ENCODE assay signal across 15 cellular contexts in the genomic region with DNA sequence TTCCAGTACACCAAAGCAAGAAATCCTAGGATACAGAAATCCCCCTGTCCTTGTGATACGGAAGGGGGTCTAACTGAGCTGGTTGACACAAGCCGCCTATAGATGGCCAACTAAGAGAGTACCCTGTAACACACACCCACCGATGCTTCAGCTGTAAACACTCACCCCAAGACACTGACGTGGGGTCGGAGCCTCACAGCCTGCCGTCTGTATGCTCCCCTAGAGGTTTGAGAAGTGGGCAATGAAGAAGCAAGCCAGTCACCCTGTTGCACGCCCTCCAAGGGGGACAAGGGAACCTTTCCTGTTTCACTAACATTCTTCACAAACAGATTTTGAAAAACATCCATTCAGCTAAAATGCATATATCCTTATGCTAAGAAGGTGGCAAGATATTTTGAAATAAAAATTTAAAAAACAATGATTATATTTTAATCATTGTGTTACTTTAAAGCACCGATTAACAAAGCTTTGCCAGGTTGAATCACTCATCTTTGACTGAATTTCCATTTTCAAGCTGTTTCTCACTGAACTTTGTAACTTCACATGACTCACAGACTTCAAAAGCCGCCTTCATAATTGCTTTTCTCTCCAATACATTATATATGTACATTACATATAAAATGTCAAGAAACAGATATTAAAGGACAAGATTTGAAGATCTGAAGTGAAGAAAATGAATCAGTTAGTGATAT.
DNase-seq lines count a peak whose midpoint lies in the region; ATAC-seq, FAIRE-seq and TF ChIP-seq lines count a peak whose summit lies in the region.
"Had no signal": no experiment of that assay in that cellular context is flagged by ENCODE, and none has a peak within 500 bp of the region (broad histone marks: within the 10 kb centered on the region; RNA-seq: fewer than 3 reads in every experiment).

No MANE protein-coding gene starts in this region.

- H4K91ac ChIP-seq in mesenchymal stem cell (ENCODE audit: low read length), result peak overlapping the region; percentile 74

- DNase-seq in HepG2 (ENCODE audit: low spot score) (peak; percentile 86), right lobe of liver (no peak), caudate nucleus (lab: John Stamatoyannopoulos, UW) (peak in 1 of 61 donors; percentile 25), mesenchymal stem cell (peak; percentile 44), cardiac septum (ENCODE audit: low spot score) (no peak)
- DNase-seq in stimulated activated CD4-positive, alpha-beta T cell treated with anti-CD3 and anti-CD28 coated beads, Interleukin-2, amount 100 ng/mL, for 48 hours, result no peak
- DNase-seq in activated CD8-positive, alpha-beta memory T cell treated with anti-CD3 and anti-CD28 coated beads, Interleukin-2, amount 50 U/mL, for 48 hours, result no peak
- DNase-seq: DMS 273 treated with DMSO at 0.1 percent for 48 hours, GOT3, NCI-H1417 treated with DMSO at 0.1 percent for 48 hours, NCI-H524 treated with DMSO at 0.1 percent for 48 hours, tibial artery had no signal

- POLR2A ChIA-PET in HepG2 (lab: Yijun Ruan, JAX), result interaction anchor here (0.7 to 2.8 kb wide), 16 partner anchors 10 to 378 kb away, joined by 3 to 20 read pairs (median 6); a partner anchor contains a TSS

- H3K4me3 ChIP-seq in HepG2 (replicated peaks in 1 of 3; ENCODE audit: insufficient read depth in 1 of 3, low read depth in 2 of 3, low read length in 3 of 3) (peak overlapping the region in 2 of 3 experiments; percentile 27 to 48; a peak in 3 of 6 replicates), right lobe of liver (no peak overlapping the region), mesenchymal stem cell (ENCODE audit: insufficient read depth in 1 of 2, low read depth in 1 of 2, low read length in 2 of 2) (no peak overlapping the region)
- H3K4me3 ChIP-seq: tibial artery had no signal

- no peak overlapping the region for H2BK15ac ChIP-seq in mesenchymal stem cell (ENCODE audit: low read depth, poor library complexity, severe bottlenecking)

- no peak for TF ChIP-seq EP300 in HepG2 (IDR thresholded peaks at IDR 0.05; ENCODE audit: low read depth in 2 of 2, low read length in 2 of 2)
- no peak for TF ChIP-seq EP300 in HepG2 (CRISPR knock-in tag; IDR thresholded peaks at IDR 0.05; ENCODE audit: borderline replicate concordance)

- no peak for FAIRE-seq in HepG2 (lab: Jason Lieb, UNC)

- peak; percentile 75 for ATAC-seq in HepG2
- ATAC-seq in right lobe of liver, result no peak
- no peak for ATAC-seq in GM21576 (IDR thresholded peaks at IDR 0.05; ENCODE audit: unreplicated experiment)

- TF ChIP-seq CTCF in HepG2 (CRISPR knock-in tag; IDR thresholded peaks at IDR 0.05), result no peak
- no peak for TF ChIP-seq CTCF in right lobe of liver (IDR thresholded peaks at IDR 0.05)

- H2AFZ ChIP-seq in HepG2 (ENCODE audit: low read length), result no peak overlapping the region
- no peak overlapping the region for H2AFZ ChIP-seq in mesenchymal stem cell (ENCODE audit: low read depth, low read length)

- peak overlapping the region in 1 of 2 experiments; percentile 28 for H3K14ac ChIP-seq in mesenchymal stem cell (ENCODE audit: low read length in 2 of 2)

- H2AK5ac ChIP-seq in mesenchymal stem cell (ENCODE audit: low read length, severe bottlenecking), result peak overlapping the region; percentile 60

- H3K27ac ChIP-seq in HepG2 (ENCODE audit: extremely low read length, insufficient read depth, low read length) (peak overlapping the region; percentile 97), right lobe of liver (no peak overlapping the region), caudate nucleus (ENCODE audit: low read depth, low read length) (peak overlapping the region; percentile 77), mesenchymal stem cell (ENCODE audit: low read length, poor library complexity, severe bottlenecking) (peak overlapping the region; percentile 28)
- H3K27ac ChIP-seq: tibial artery, VCaP had no signal

- peak overlapping the region in 1 of 2 experiments; percentile 61 for H3K18ac ChIP-seq in mesenchymal stem cell (ENCODE audit: low read depth in 1 of 2, low read length in 2 of 2)

- H3K4me2 ChIP-seq in HepG2 (ENCODE audit: low read depth, low read length) (peak overlapping the region; percentile 81), mesenchymal stem cell (ENCODE audit: low read length, poor library complexity, severe bottlenecking) (no peak overlapping the region)

- H3K9me3 ChIP-seq in HepG2 (ENCODE audit: low read length), result no peaks in the 10 kb centered on the region
- H3K9me3 ChIP-seq in right lobe of liver, result no peaks in the 10 kb centered on the region
- no peaks in the 10 kb centered on the region for H3K9me3 ChIP-seq in mesenchymal stem cell (ENCODE audit: control insufficient read depth, low read length)
- H3K9me3 ChIP-seq: SJCRH30, tibial artery had no signal

- peak overlapping the region; percentile 79 for H3K9ac ChIP-seq in HepG2 (ENCODE audit: insufficient read depth, low read depth, low read length)
- H3K9ac ChIP-seq in mesenchymal stem cell (ENCODE audit: low read length), result no peak overlapping the region

- H3K27me3 ChIP-seq in HepG2 (ENCODE audit: control insufficient read depth in 1 of 2, insufficient read depth in 2 of 2, low read length in 2 of 2), result no peaks in the 10 kb centered on the region
- no peaks in the 10 kb centered on the region for H3K27me3 ChIP-seq in right lobe of liver
- no peaks in the 10 kb centered on the region for H3K27me3 ChIP-seq in mesenchymal stem cell (ENCODE audit: control insufficient read depth in 1 of 2, insufficient read depth in 1 of 2, low read length in 2 of 2)
- H3K27me3 ChIP-seq: SJCRH30, tibial artery had no signal

- no peak for TF ChIP-seq POLR2A in HepG2 (IDR thresholded peaks at IDR 0.05; ENCODE audit: insufficient read depth in 1 of 2, low read depth in 2 of 2, low read length in 2 of 2)
- no peak for TF ChIP-seq POLR2A in right lobe of liver (IDR thresholded peaks at IDR 0.05)

- in situ Hi-C loops in HepG2 (cut with HindIII; ENCODE audit: extremely low pct_ligation_motif_present, low pct_unique_long_range_greater_than_20kb), result loop anchor here (5.0 to 10.0 kb wide), 2 partner anchors 72 to 374 kb away; no protein-coding TSS in a partner anchor

- H3K79me1 ChIP-seq in mesenchymal stem cell (replicated peaks; ENCODE audit: low read length, poor library complexity, severe bottlenecking), result no peaks in the 10 kb centered on the region

- no peaks in the 10 kb centered on the region for H4K20me1 ChIP-seq in HepG2 (ENCODE audit: insufficient read depth, low read length)

- H3K4ac ChIP-seq in mesenchymal stem cell (ENCODE audit: low read depth in 1 of 2, low read length in 2 of 2), result peak overlapping the region in 1 of 2 experiments; percentile 15

- H2BK12ac ChIP-seq in mesenchymal stem cell (ENCODE audit: low read length in 2 of 2), result peak overlapping the region in 1 of 2 experiments; percentile 89

- H3K4me1 ChIP-seq in HepG2 (ENCODE audit: insufficient read depth, low read length) (peaks cover 59% of the 10 kb centered on the region), right lobe of liver (no peaks in the 10 kb centered on the region), mesenchymal stem cell (ENCODE audit: control insufficient read depth, insufficient read depth, low read depth, low read length) (peaks cover 3% of the 10 kb centered on the region)
- H3K4me1 ChIP-seq: tibial artery had no signal

- CTCF ChIA-PET in HepG2 (lab: Yijun Ruan, JAX; ENCODE audit: low intra/inter-chr PET ratio, low total read pairs), result no interaction called here

- 59% methylated on average over 9 of the region's 9 CpGs for WGBS in HepG2 (ENCODE audit: low lambda C conversion rate)
- 85% methylated on average over 7 of the region's 9 CpGs for WGBS in right lobe of liver (ENCODE audit: insufficient coverage, low coverage, low lambda C conversion rate, missing lambda C conversion rate)
- WGBS in mesenchymal stem cell, result 76% methylated on average over 8 of the region's 9 CpGs

- H2BK5ac ChIP-seq in mesenchymal stem cell (ENCODE audit: low read depth, low read length, poor library complexity, severe bottlenecking), result no peak overlapping the region

- peak overlapping the region; percentile 38 for H2BK120ac ChIP-seq in mesenchymal stem cell (ENCODE audit: low read depth, low read length)

- H3K79me2 ChIP-seq in HepG2 (ENCODE audit: insufficient read depth, low read length), result no peaks in the 10 kb centered on the region

- no peak for TF ChIP-seq RAD21 in HepG2 (CRISPR knock-in tag; IDR thresholded peaks at IDR 0.05)

- no peak overlapping the region for H3K23ac ChIP-seq in mesenchymal stem cell (ENCODE audit: low read length in 2 of 2)

- H4K8ac ChIP-seq in mesenchymal stem cell (ENCODE audit: low read length), result peak overlapping the region; percentile 33

- H3K36me3 ChIP-seq in HepG2 (replicated peaks in 1 of 2; ENCODE audit: control insufficient read depth in 1 of 2, insufficient read depth in 2 of 2, low read length in 2 of 2) (no peaks in the 10 kb centered on the region), right lobe of liver (no peaks in the 10 kb centered on the region), mesenchymal stem cell (ENCODE audit: control insufficient read depth in 1 of 2, insufficient read depth in 2 of 2, low read depth in 1 of 2, low read length in 2 of 2) (no peaks in the 10 kb centered on the region)
- H3K36me3 ChIP-seq: SJCRH30, tibial artery had no signal

- TSS peak; percentile 92 for BruUV-seq in HepG2 (replicated peaks; lab: Mats Ljungman, UMichigan)

- intact Hi-C loops in HepG2 (cut with micrococcal nuclease; ENCODE audit: unreplicated experiment) (loop anchor here (1.0 to 5.0 kb wide), 6 partner anchors 75 to 376 kb away; a partner anchor contains a TSS), right lobe of liver (cut with DNase I) (no loop called here), cardiac septum (cut with DNase I) (no loop called here)

TF ChIP-seq in HepG2, 621 proteins besides CTCF, POLR2A, EP300 and RAD21 (continues in another document):
- TF ChIP-seq ZNF33A (CRISPR knock-in tag; IDR thresholded peaks at IDR 0.05; ENCODE audit: borderline replicate concordance) (0 out of 2 replicates have a peak, but pooled peaks have one; percentile 57), SALL1 (CRISPR knock-in tag; IDR thresholded peaks at IDR 0.05) (peak; percentile 19; the same call in 1 of the 2 replicates), NR2C2 (CRISPR knock-in tag; IDR thresholded peaks at IDR 0.05; ENCODE audit: borderline replicate concordance) (0 out of 2 replicates have a peak, but pooled peaks have one; percentile 10), ZBTB38 (CRISPR knock-in tag; IDR thresholded peaks at IDR 0.05) (peak; percentile 71)

Comparison
In these comparisons a context has a peak if more than half of its experiments do, and no peak if none do; other contexts are left out.
1. DNase-seq: peak in HepG2 (single experiment) and mesenchymal stem cell (single experiment); none in right lobe of liver (0 of 3), cardiac septum (single experiment), stimulated activated CD4-positive, alpha-beta T cell treated with anti-CD3 and anti-CD28 coated beads, Interleukin-2, amount 100 ng/mL, for 48 hours (0 of 2) and activated CD8-positive, alpha-beta memory T cell treated with anti-CD3 and anti-CD28 coated beads, Interleukin-2, amount 50 U/mL, for 48 hours (single experiment).
2. H3K27ac ChIP-seq: peak in HepG2 (single experiment), caudate nucleus (single experiment) and mesenchymal stem cell (single experiment); none in right lobe of liver (0 of 3).
3. H3K4me3 ChIP-seq: peak in HepG2 (2 of 3); none in right lobe of liver (0 of 3) and mesenchymal stem cell (0 of 2).